8 cellular contexts compared by ENCODE assay signal in the genomic region with DNA sequence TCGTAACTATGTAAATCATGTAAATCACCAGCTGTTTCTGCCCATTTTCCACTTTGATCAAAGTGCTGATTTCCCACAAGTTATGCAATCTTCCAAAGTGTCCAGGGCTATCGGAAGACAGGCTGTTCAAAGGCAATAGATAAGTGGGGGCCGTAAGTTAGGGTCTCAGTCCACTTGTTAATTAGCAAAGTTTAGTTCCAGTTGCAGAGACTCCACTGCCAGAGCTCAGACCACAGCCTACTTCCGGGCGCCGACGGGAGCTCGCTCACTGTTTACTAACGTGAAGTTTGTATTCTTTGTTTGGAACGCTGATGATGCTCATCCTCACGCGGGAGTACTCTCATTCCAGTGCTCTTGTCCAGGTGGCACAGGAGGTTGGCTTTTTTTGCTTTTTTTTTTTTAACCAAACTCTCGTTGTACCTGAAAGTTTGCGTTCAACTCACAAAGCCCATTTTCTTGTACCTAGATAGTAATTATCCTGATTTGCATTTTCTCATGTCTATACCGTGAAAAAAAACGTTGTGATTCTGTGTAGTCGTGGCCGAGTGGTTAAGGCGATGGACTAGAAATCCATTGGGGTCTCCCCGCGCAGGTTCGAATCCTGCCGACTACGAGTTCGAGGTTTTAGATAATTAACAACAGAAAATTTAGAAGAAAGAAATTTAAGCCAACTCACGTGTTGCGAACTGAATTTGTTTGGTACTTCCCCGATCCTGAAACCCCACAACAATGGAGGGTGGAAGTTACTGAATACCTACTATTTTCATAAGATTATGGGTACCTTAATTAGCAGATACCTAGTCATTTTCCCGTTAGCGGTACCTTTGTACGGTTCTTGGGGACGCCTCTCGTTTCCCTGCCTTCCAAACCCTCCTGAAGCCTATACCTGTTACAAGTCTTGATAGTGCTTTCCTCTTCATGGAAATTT. TPM values are rescaled to one million over a fixed set of nuclear protein-coding genes. Genes with fewer than 3 reads are reported as not detected.
DNase-seq lines count a peak whose midpoint lies in the region; ATAC-seq and TF ChIP-seq lines count a peak whose summit lies in the region.

No MANE protein-coding gene starts in this region.

- H3K27me3 Mint-ChIP-seq in mesothelial cell of epicardium (ENCODE audit: low read depth) = peaks cover 30% of the 10 kb centered on the region

- no peak for TF ChIP-seq CTCF in mesothelial cell of epicardium (IDR thresholded peaks at IDR 0.05; ENCODE audit: unreplicated experiment)

- H3K9me3 Mint-ChIP-seq in mesothelial cell of epicardium = no peaks in the 10 kb centered on the region

- ATAC-seq in HG03175 (IDR thresholded peaks at IDR 0.05; ENCODE audit: unreplicated experiment) = peak; percentile 47

- H3K4me3 Mint-ChIP-seq in mesothelial cell of epicardium = peak overlapping the region; percentile 86

- peaks cover 8% of the 10 kb centered on the region for H3K4me1 Mint-ChIP-seq in mesothelial cell of epicardium

- H3K27ac Mint-ChIP-seq in mesothelial cell of epicardium = peak overlapping the region; percentile 81

- DNase-seq in NCI-H510A treated with DMSO at 0.1 percent for 48 hours (lab: John Stamatoyannopoulos, UW) (peak; percentile 82), NCI-H510A (lab: John Stamatoyannopoulos, UW) (no peak), NCI-H69 (lab: John Stamatoyannopoulos, UW) (peak; percentile 92), mesothelial cell of epicardium (ENCODE audit: low spot score in 2 of 2, unreplicated experiment in 2 of 2) (peak in 1 of 2 experiments; percentile 69)
- peak; percentile 66 to 67 for DNase-seq in activated CD4-positive, alpha-beta T cell treated with anti-CD3 and anti-CD28 coated beads, Interleukin-2, amount 50 U/mL, for 4 hours
- DNase-seq in effector CD8-positive, alpha-beta T cell (lab: John Stamatoyannopoulos, UW) = peak; percentile 47
- DNase-seq in stimulated activated CD8-positive, alpha-beta memory T cell treated with anti-CD3 and anti-CD28 coated beads, Interleukin-7, amount 100 ng/mL, for 24 hours (ENCODE audit: low read depth) = peak; percentile 59

- no peaks in the 10 kb centered on the region for H3K36me3 Mint-ChIP-seq in mesothelial cell of epicardium

RNA-seq across cellular contexts. Expression of a gene that starts 29.9 kb away (rescaled TPM):
- total RNA-seq in mesothelial cell of epicardium = 14.3 to 15.9 TPM (median 15.1 TPM) in 3 replicates
